In genomic region chr3:47588053-47588452, GRCh38 we compare ENCODE assay signal across 34 cellular contexts.
"Had no signal": no experiment of that assay in that cellular context is flagged by ENCODE, and none has a peak within 500 bp of the region (broad histone marks: within the 10 kb centered on the region; RNA-seq: fewer than 3 reads in every experiment).

No MANE protein-coding gene starts in this region.

- H3K4me3 Mint-ChIP-seq: activated B cell treated with CpG ODN at 0.5 μM for 24 hours; activated CD4-positive, alpha-beta memory T cell treated with anti-CD3 and anti-CD28 coated beads for 36 hours; activated CD4-positive, alpha-beta T cell treated with anti-CD3 and anti-CD28 coated beads, Interleukin-2, amount 10 ng/mL, durations not matched to agents 24 days and 14 days; activated CD8-positive, alpha-beta T cell treated with anti-CD3 and anti-CD28 coated beads for 36 hours; activated naive CD4-positive, alpha-beta T cell treated with anti-CD3 and anti-CD28 coated beads for 36 hours; activated naive CD8-positive, alpha-beta T cell treated with anti-CD3 and anti-CD28 coated beads, Interleukin-2, amount 10 ng/mL, durations not matched to agents 7 days and 5 days; activated T-cell treated with anti-CD3 and anti-CD28 coated beads, Interleukin-2, amount 50 U/mL, for 4 hours; activated T-cell treated with anti-CD3 and anti-CD28 coated beads, Interleukin-2, amount 50 U/mL, for 72 hours; activated T-helper 1 cell treated with anti-CD3 and anti-CD28 coated beads, Interleukin-12 subunit alpha, Interleukin-12 subunit beta, Interleukin-2, Interleukin-4 antibody, amounts not matched to agents 30 ng/mL and 10 ng/mL and 1 ng/mL, durations not matched to agents 14 hours and 24 hours and 36 hours; activated T-helper 17 cell treated with anti-CD3 and anti-CD28 coated beads, Interleukin-2, amount 50 U/mL, for 72 hours; central memory CD8-positive, alpha-beta T cell; T-helper 1 cell treated with Interleukin-12 subunit alpha and Interleukin-12 subunit beta and Interleukin-4 antibody, amounts not matched to agents 30 μg/mL and 1 μg/mL, for 36 hours; T-helper 2 cell treated with Interferon-gamma antibody and Interleukin-4, amounts not matched to agents 5 μg/mL and 100 μg/mL, for 36 hours had no signal

- H3K27me3 Mint-ChIP-seq: activated B cell treated with CpG ODN at 0.5 μM for 24 hours; activated CD4-positive, alpha-beta memory T cell treated with anti-CD3 and anti-CD28 coated beads for 36 hours; activated CD4-positive, alpha-beta T cell treated with anti-CD3 and anti-CD28 coated beads, Interleukin-2, amount 10 ng/mL, durations not matched to agents 24 days and 14 days; activated CD8-positive, alpha-beta T cell treated with anti-CD3 and anti-CD28 coated beads for 36 hours; activated naive CD8-positive, alpha-beta T cell treated with anti-CD3 and anti-CD28 coated beads, Interleukin-2, amount 10 ng/mL, durations not matched to agents 7 days and 5 days; activated T-helper 17 cell treated with anti-CD3 and anti-CD28 coated beads, Interleukin-2, amount 50 U/mL, for 72 hours; central memory CD8-positive, alpha-beta T cell had no signal

- H3K27ac Mint-ChIP-seq: activated B cell treated with CpG ODN at 0.5 μM for 24 hours; activated CD4-positive, alpha-beta memory T cell treated with anti-CD3 and anti-CD28 coated beads for 36 hours; activated CD4-positive, alpha-beta T cell treated with anti-CD3 and anti-CD28 coated beads, Interleukin-2, amount 10 ng/mL, durations not matched to agents 24 days and 14 days; activated CD8-positive, alpha-beta T cell treated with anti-CD3 and anti-CD28 coated beads for 36 hours; activated naive CD4-positive, alpha-beta T cell treated with anti-CD3 and anti-CD28 coated beads for 36 hours; activated naive CD8-positive, alpha-beta T cell treated with anti-CD3 and anti-CD28 coated beads, Interleukin-2, amount 10 ng/mL, durations not matched to agents 7 days and 5 days; activated T-cell treated with anti-CD3 and anti-CD28 coated beads, Interleukin-2, amount 50 U/mL, for 72 hours; activated T-helper 1 cell treated with anti-CD3 and anti-CD28 coated beads, Interleukin-12 subunit alpha, Interleukin-12 subunit beta, Interleukin-2, Interleukin-4 antibody, amounts not matched to agents 30 ng/mL and 10 ng/mL and 1 ng/mL, durations not matched to agents 14 hours and 24 hours and 36 hours; activated T-helper 17 cell treated with anti-CD3 and anti-CD28 coated beads, Interleukin-2, amount 50 U/mL, for 72 hours; T-helper 1 cell treated with Interleukin-12 subunit alpha and Interleukin-12 subunit beta and Interleukin-4 antibody, amounts not matched to agents 30 μg/mL and 1 μg/mL, for 36 hours; T-helper 2 cell treated with Interferon-gamma antibody and Interleukin-4, amounts not matched to agents 5 μg/mL and 100 μg/mL, for 36 hours had no signal

- DNase-seq: activated B cell treated with CpG ODN at 0.5 μM for 24 hours; activated CD4-positive, alpha-beta memory T cell treated with anti-CD3 and anti-CD28 coated beads for 36 hours; activated CD4-positive, alpha-beta T cell treated with anti-CD3 and anti-CD28 coated beads for 4 hours; activated CD4-positive, alpha-beta T cell treated with anti-CD3 and anti-CD28 coated beads, Interleukin-2, amount 10 ng/mL, durations not matched to agents 24 days and 14 days; activated CD4-positive, alpha-beta T cell treated with anti-CD3 and anti-CD28 coated beads, Interleukin-2, amount 50 U/mL, for 1 hour; activated CD4-positive, alpha-beta T cell treated with anti-CD3 and anti-CD28 coated beads, Interleukin-2, amount 50 U/mL, for 4 hours; activated CD4-positive, CD25-positive, alpha-beta regulatory T cell treated with anti-CD3 and anti-CD28 coated beads, Interleukin-2, amount 50 U/mL, for 72 hours; activated CD8-positive, alpha-beta memory T cell treated with anti-CD3 and anti-CD28 coated beads, Interleukin-2, amount 50 U/mL, for 4 hours; activated CD8-positive, alpha-beta T cell treated with anti-CD3 and anti-CD28 coated beads for 36 hours; activated effector memory CD4-positive, alpha-beta T cell treated with anti-CD3 and anti-CD28 coated beads, Interleukin-2, amount 50 U/mL, for 16 hours; activated gamma-delta T cell treated with Interleukin-2 at 50 U/mL for 16 hours; activated naive CD4-positive, alpha-beta T cell; activated naive CD4-positive, alpha-beta T cell treated with anti-CD3 and anti-CD28 coated beads for 36 hours; activated naive CD4-positive, alpha-beta T cell treated with anti-CD3 and anti-CD28 coated beads, Interleukin-2, amount 50 U/mL, for 16 hours; activated naive CD8-positive, alpha-beta T cell treated with anti-CD3 and anti-CD28 coated beads, Interleukin-2, amount 10 ng/mL, durations not matched to agents 7 days and 5 days; activated T-cell treated with anti-CD3 and anti-CD28 coated beads for 4 hours; activated T-cell treated with anti-CD3 and anti-CD28 coated beads, Interleukin-2, amount 50 U/mL, for 4 hours; activated T-cell treated with anti-CD3 and anti-CD28 coated beads, Interleukin-2, amount 50 U/mL, for 72 hours; adrenal gland; amniotic stem cell; aorta; body of pancreas; brain microvascular endothelial cell; caudate nucleus; cerebellar nuclear complex; T-helper 1 cell; T-helper 2 cell; T-helper 9 cell had no signal

- H3K9me3 Mint-ChIP-seq: activated B cell treated with CpG ODN at 0.5 μM for 24 hours; activated CD4-positive, alpha-beta memory T cell treated with anti-CD3 and anti-CD28 coated beads for 36 hours; activated CD4-positive, alpha-beta T cell treated with anti-CD3 and anti-CD28 coated beads, Interleukin-2, amount 10 ng/mL, durations not matched to agents 24 days and 14 days; activated CD8-positive, alpha-beta T cell treated with anti-CD3 and anti-CD28 coated beads for 36 hours; activated naive CD4-positive, alpha-beta T cell treated with anti-CD3 and anti-CD28 coated beads for 36 hours; activated naive CD4-positive, alpha-beta T cell treated with anti-CD3 and anti-CD28 coated beads, Interleukin-2, amount 50 U/mL, for 72 hours; activated naive CD8-positive, alpha-beta T cell treated with anti-CD3 and anti-CD28 coated beads, Interleukin-2, amount 10 ng/mL, durations not matched to agents 7 days and 5 days; activated T-cell treated with anti-CD3 and anti-CD28 coated beads, Interleukin-2, amount 50 U/mL, for 4 hours; activated T-cell treated with anti-CD3 and anti-CD28 coated beads, Interleukin-2, amount 50 U/mL, for 72 hours; activated T-helper 1 cell treated with anti-CD3 and anti-CD28 coated beads, Interleukin-12 subunit alpha, Interleukin-12 subunit beta, Interleukin-2, Interleukin-4 antibody, amounts not matched to agents 30 ng/mL and 10 ng/mL and 1 ng/mL, durations not matched to agents 14 hours and 24 hours and 36 hours; activated T-helper 17 cell treated with anti-CD3 and anti-CD28 coated beads, Interleukin-2, amount 50 U/mL, for 72 hours; central memory CD8-positive, alpha-beta T cell; T-helper 1 cell treated with Interleukin-12 subunit alpha and Interleukin-12 subunit beta and Interleukin-4 antibody, amounts not matched to agents 30 μg/mL and 1 μg/mL, for 36 hours; T-helper 2 cell treated with Interferon-gamma antibody and Interleukin-4, amounts not matched to agents 5 μg/mL and 100 μg/mL, for 36 hours had no signal

- ATAC-seq: activated CD8-positive, alpha-beta T cell treated with anti-CD3 and anti-CD28 coated beads for 36 hours; activated naive CD4-positive, alpha-beta T cell treated with anti-CD3 and anti-CD28 coated beads, Interleukin-2, amount 50 U/mL, for 72 hours; activated T-cell treated with anti-CD3 and anti-CD28 coated beads, Interleukin-2, amount 50 U/mL, for 4 hours; activated T-cell treated with anti-CD3 and anti-CD28 coated beads, Interleukin-2, amount 50 U/mL, for 72 hours; activated T-helper 17 cell treated with anti-CD3 and anti-CD28 coated beads, Interleukin-2, amount 50 U/mL, for 72 hours; body of pancreas had no signal

- H3K4me1 Mint-ChIP-seq: activated B cell treated with CpG ODN at 0.5 μM for 24 hours; activated CD4-positive, alpha-beta T cell treated with anti-CD3 and anti-CD28 coated beads, Interleukin-2, amount 10 ng/mL, durations not matched to agents 24 days and 14 days; activated naive CD8-positive, alpha-beta T cell treated with anti-CD3 and anti-CD28 coated beads, Interleukin-2, amount 10 ng/mL, durations not matched to agents 7 days and 5 days; activated T-helper 17 cell treated with anti-CD3 and anti-CD28 coated beads, Interleukin-2, amount 50 U/mL, for 72 hours; central memory CD8-positive, alpha-beta T cell had no signal
